15 cellular contexts compared by ENCODE assay signal in the genomic region with DNA sequence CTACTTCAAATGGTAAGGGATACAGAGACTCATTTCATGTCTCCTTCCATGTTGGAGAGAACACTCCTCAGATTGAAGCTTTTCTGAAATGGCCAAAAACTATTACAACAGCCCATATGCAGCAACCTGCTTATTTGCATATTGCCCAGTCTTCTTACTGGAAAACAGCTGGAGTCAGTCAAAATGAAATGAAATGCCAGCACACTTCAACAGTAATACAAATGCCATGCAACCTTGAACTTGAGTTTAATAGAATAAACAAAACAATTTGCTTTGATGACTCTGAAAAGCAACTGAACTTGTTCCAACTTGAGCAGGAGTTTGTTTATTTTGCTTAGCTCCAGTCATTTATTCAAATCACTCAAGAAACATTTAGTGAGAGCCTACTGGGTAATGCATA. TPM values are rescaled to one million over a fixed set of nuclear protein-coding genes. Genes with fewer than 3 reads are reported as not detected.
DNase-seq lines count a peak whose midpoint lies in the region; ATAC-seq and TF ChIP-seq lines count a peak whose summit lies in the region.
"Had no signal": no experiment of that assay in that cellular context is flagged by ENCODE, and none has a peak within 500 bp of the region (broad histone marks: within the 10 kb centered on the region; RNA-seq: fewer than 3 reads in every experiment).

No MANE protein-coding gene starts in this region.

- no peaks in the 10 kb centered on the region for H3K27me3 ChIP-seq in esophagus squamous epithelium
- H3K27me3 ChIP-seq: heart right ventricle, left lung, neutrophil, spleen had no signal

- no peak overlapping the region for H3K4me3 Mint-ChIP-seq in osteocyte (ENCODE audit: unreplicated experiment)

- DNase-seq in H4 (ENCODE audit: low spot score) (peak; percentile 90), NCI-H526 treated with DMSO at 0.1 percent for 48 hours (lab: John Stamatoyannopoulos, UW) (peak; percentile 98), esophagus squamous epithelium (lab: John Stamatoyannopoulos, UW) (no peak), osteocyte (ENCODE audit: extremely low spot score, unreplicated experiment) (no peak), CD1c-positive myeloid dendritic cell (ENCODE audit: extremely low spot score) (no peak)
- no peak for DNase-seq in activated T-cell treated with anti-CD3 and anti-CD28 coated beads, Interleukin-2, amount 50 U/mL, for 48 hours
- DNase-seq: Caco-2, heart right ventricle, left lung, NCI-H1092 treated with DMSO at 0.1 percent for 48 hours, spleen, WERI-Rb-1 had no signal

- H3K4me1 ChIP-seq in esophagus squamous epithelium = peaks cover 0 to 30% (median 16%) of the 10 kb centered on the region in 3 donors
- H3K4me1 ChIP-seq: Caco-2, heart right ventricle, left lung had no signal

- intact Hi-C loops in esophagus squamous epithelium (cut with DNase I) = no loop called here

- H3K36me3 Mint-ChIP-seq in osteocyte (ENCODE audit: unreplicated experiment) = peaks cover 4% of the 10 kb centered on the region
- H3K36me3 Mint-ChIP-seq: activated naive CD4-positive, alpha-beta T cell treated with anti-CD3 and anti-CD28 coated beads, Interleukin-2, amount 50 U/mL, for 72 hours had no signal

- H3K27me3 Mint-ChIP-seq in osteocyte (ENCODE audit: unreplicated experiment) = no peaks in the 10 kb centered on the region

- no peak for ATAC-seq in HG02763 (IDR thresholded peaks at IDR 0.05; ENCODE audit: unreplicated experiment)
- ATAC-seq: activated naive CD4-positive, alpha-beta T cell treated with anti-CD3 and anti-CD28 coated beads, Interleukin-2, amount 50 U/mL, for 72 hours; left lung had no signal

- H3K27ac Mint-ChIP-seq in osteocyte (ENCODE audit: unreplicated experiment) = peak overlapping the region; percentile 2
- H3K27ac Mint-ChIP-seq: activated naive CD4-positive, alpha-beta T cell treated with anti-CD3 and anti-CD28 coated beads, Interleukin-2, amount 50 U/mL, for 72 hours had no signal

- no peaks in the 10 kb centered on the region for H3K9me3 ChIP-seq in esophagus squamous epithelium
- H3K9me3 ChIP-seq: Caco-2, heart right ventricle, left lung, neutrophil, spleen had no signal

- no peak for TF ChIP-seq CTCF in esophagus squamous epithelium (IDR thresholded peaks at IDR 0.05)
- no peak for TF ChIP-seq CTCF in osteocyte (IDR thresholded peaks at IDR 0.05)

- no peak for TF ChIP-seq POLR2A in esophagus squamous epithelium (IDR thresholded peaks at IDR 0.05)

- H3K36me3 ChIP-seq in esophagus squamous epithelium = no peaks in the 10 kb centered on the region
- H3K36me3 ChIP-seq: heart right ventricle, left lung, neutrophil, spleen, WERI-Rb-1 had no signal

- peak overlapping the region in 3 of 4 donors; percentile 28 to 57 (median 49) for H3K27ac ChIP-seq in esophagus squamous epithelium
- H3K27ac ChIP-seq: heart right ventricle, left lung, neutrophil, WERI-Rb-1 had no signal

- H3K4me1 Mint-ChIP-seq in osteocyte (ENCODE audit: unreplicated experiment) = peaks cover 41% of the 10 kb centered on the region

- H3K9me3 Mint-ChIP-seq in osteocyte (ENCODE audit: unreplicated experiment) = no peaks in the 10 kb centered on the region
- H3K9me3 Mint-ChIP-seq: activated naive CD4-positive, alpha-beta T cell treated with anti-CD3 and anti-CD28 coated beads, Interleukin-2, amount 50 U/mL, for 72 hours had no signal

- no peak overlapping the region for H3K4me3 ChIP-seq in esophagus squamous epithelium
- H3K4me3 ChIP-seq: heart right ventricle, left lung, spleen had no signal

RNA-seq across cellular contexts. Expression of a gene that starts 49.8 kb away (rescaled TPM):
- 2.4 and 2.5 TPM in 2 replicates for total RNA-seq in H4 (2014; rRNA removed; shearing (Covaris generic))
- total RNA-seq in esophagus squamous epithelium (1 to 10 TPM in 3 of 4 donors, not detected in 1; 1.5 to 9.8 (median 6.3) TPM), osteocyte (78.3 and 81.8 TPM in 2 replicates)

Comparison
In these comparisons a context has a peak if more than half of its experiments do, and no peak if none do; other contexts are left out.
1. DNase-seq: peak in H4 (single experiment) and NCI-H526 treated with DMSO at 0.1 percent for 48 hours (single experiment); none in esophagus squamous epithelium (single experiment), osteocyte (single experiment), CD1c-positive myeloid dendritic cell (single experiment) and activated T-cell treated with anti-CD3 and anti-CD28 coated beads, Interleukin-2, amount 50 U/mL, for 48 hours (0 of 2).